ENCODE assay signal across 1 cellular context in genomic region chr16:20806168-20807050, GRCh38.
A peak's percentile ranks its signal among the peaks of the same experiment; 100 is the strongest.
TF ChIP-seq lines count a peak whose summit lies in the region.

TSS of gene ERI2 (minus strand) at chr16:20806472. CDS start at chr16:20806430, 42 bp downstream.
A gene with protein sequence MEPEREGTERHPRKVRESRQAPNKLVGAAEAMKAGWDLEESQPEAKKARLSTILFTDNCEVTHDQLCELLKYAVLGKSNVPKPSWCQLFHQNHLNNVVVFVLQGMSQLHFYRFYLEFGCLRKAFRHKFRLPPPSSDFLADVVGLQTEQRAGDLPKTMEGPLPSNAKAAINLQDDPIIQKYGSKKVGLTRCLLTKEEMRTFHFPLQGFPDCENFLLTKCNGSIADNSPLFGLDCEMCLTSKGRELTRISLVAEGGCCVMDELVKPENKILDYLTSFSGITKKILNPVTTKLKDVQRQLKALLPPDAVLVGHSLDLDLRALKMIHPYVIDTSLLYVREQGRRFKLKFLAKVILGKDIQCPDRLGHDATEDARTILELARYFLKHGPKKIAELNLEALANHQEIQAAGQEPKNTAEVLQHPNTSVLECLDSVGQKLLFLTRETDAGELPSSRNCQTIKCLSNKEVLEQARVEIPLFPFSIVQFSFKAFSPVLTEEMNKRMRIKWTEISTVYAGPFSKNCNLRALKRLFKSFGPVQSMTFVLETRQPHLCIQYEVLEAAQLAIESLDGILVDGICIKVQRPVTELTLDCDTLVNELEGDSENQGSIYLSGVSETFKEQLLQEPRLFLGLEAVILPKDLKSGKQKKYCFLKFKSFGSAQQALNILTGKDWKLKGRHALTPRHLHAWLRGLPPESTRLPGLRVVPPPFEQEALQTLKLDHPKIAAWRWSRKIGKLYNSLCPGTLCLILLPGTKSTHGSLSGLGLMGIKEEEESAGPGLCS (plus strand): TSS chr16:20806527. CDS start chr16:20806954, 427 bp downstream.

TF ChIP-seq in HEK293, 187 proteins besides CTCF, POLR2A, EP300 and RAD21 (continued from another document):
- TF ChIP-seq PRDM10 (tag by site-specific recombination; IDR thresholded peaks at IDR 0.05) (peak; percentile 93), ZNF292 (tag by site-specific recombination; IDR thresholded peaks at IDR 0.05; ENCODE audit: borderline replicate concordance, low read depth) (no peak), ZNF23 (tag by site-specific recombination; IDR thresholded peaks at IDR 0.05; ENCODE audit: borderline replicate concordance) (no peak), ZNF184 (tag by site-specific recombination; IDR thresholded peaks at IDR 0.05) (no peak), GLIS1 (tag by site-specific recombination; IDR thresholded peaks at IDR 0.05) (no peak), ZSCAN16 (tag by site-specific recombination; IDR thresholded peaks at IDR 0.05) (no peak), ZNF791 (tag by site-specific recombination; IDR thresholded peaks at IDR 0.05) (no peak), ZNF600 (tag by site-specific recombination; IDR thresholded peaks at IDR 0.05) (peak; percentile 33; the same call in 1 of the 2 replicates), ZNF311 (tag by site-specific recombination; IDR thresholded peaks at IDR 0.05; ENCODE audit: borderline replicate concordance) (no peak), SETDB1 (IDR thresholded peaks at IDR 0.05; ENCODE audit: insufficient read length, low read length) (no peak), ZNF426 (tag by site-specific recombination; IDR thresholded peaks at IDR 0.05) (no peak), ZNF121 (tag by site-specific recombination; IDR thresholded peaks at IDR 0.05) (no peak), ZBTB21 (tag by site-specific recombination; IDR thresholded peaks at IDR 0.05) (peak; percentile 42; the same call in 1 of the 2 replicates), ZFP37 (tag by site-specific recombination; IDR thresholded peaks at IDR 0.05) (0 out of 2 replicates have a peak, but pooled peaks have one; percentile 22), SCRT1 (tag by site-specific recombination; IDR thresholded peaks at IDR 0.05; ENCODE audit: borderline replicate concordance) (no peak), PRDM4 (tag by site-specific recombination; IDR thresholded peaks at IDR 0.05) (0 out of 2 replicates have a peak, but pooled peaks have one; percentile 10), BCL11A (tag by site-specific recombination; IDR thresholded peaks at IDR 0.05; ENCODE audit: low read depth) (no peak), ZNF837 (tag by site-specific recombination; IDR thresholded peaks at IDR 0.05) (no peak), ZNF2 (tag by site-specific recombination; IDR thresholded peaks at IDR 0.05) (peak; percentile 27; the same call in 1 of the 2 replicates), ZNF660 (tag by site-specific recombination; IDR thresholded peaks at IDR 0.05) (no peak; the same call in 1 of the 2 replicates), ZNF560 (tag by site-specific recombination; IDR thresholded peaks at IDR 0.05; ENCODE audit: borderline replicate concordance) (no peak), ZNF175 (tag by site-specific recombination; IDR thresholded peaks at IDR 0.05) (no peak), YY1 (tag by site-specific recombination; IDR thresholded peaks at IDR 0.05) (peak; percentile 92), ZNF280C (tag by site-specific recombination; IDR thresholded peaks at IDR 0.05) (no peak), ZFP41 (tag by site-specific recombination; IDR thresholded peaks at IDR 0.05; ENCODE audit: borderline replicate concordance) (no peak), ZNF549 (tag by site-specific recombination; IDR thresholded peaks at IDR 0.05) (no peak), ZBTB48 (tag by site-specific recombination; IDR thresholded peaks at IDR 0.05) (peak; percentile 52; the same call in 1 of the 2 replicates), ZNF555 (tag by site-specific recombination; conservative IDR thresholded peaks at IDR 0.05) (no peak), ZBTB7A (tag by site-specific recombination; IDR thresholded peaks at IDR 0.05; ENCODE audit: low read depth) (peak; percentile 36; the same call in 1 of the 2 replicates), SP3 (tag by site-specific recombination; IDR thresholded peaks at IDR 0.05) (peak; percentile 79), ZNF391 (tag by site-specific recombination; IDR thresholded peaks at IDR 0.05; ENCODE audit: borderline replicate concordance, low read depth) (no peak), ZBTB20 (tag by site-specific recombination; IDR thresholded peaks at IDR 0.05) (peak; percentile 94), GLIS2 (tag by site-specific recombination; IDR thresholded peaks at IDR 0.05) (no peak), SP7 (tag by site-specific recombination; IDR thresholded peaks at IDR 0.05) (peak; percentile 68), ZSCAN18 (tag by site-specific recombination; IDR thresholded peaks at IDR 0.05) (no peak), YY2 (tag by site-specific recombination; IDR thresholded peaks at IDR 0.05) (peak; percentile 84), MZF1 (tag by site-specific recombination; IDR thresholded peaks at IDR 0.05; ENCODE audit: borderline replicate concordance) (peak; percentile 80), KLF8 (tag by site-specific recombination; IDR thresholded peaks at IDR 0.05) (peak; percentile 80), PRDM1 (tag by site-specific recombination; IDR thresholded peaks at IDR 0.05) (peak; percentile 54), ZNF544 (tag by site-specific recombination; IDR thresholded peaks at IDR 0.05) (no peak), KLF9 (tag by site-specific recombination; IDR thresholded peaks at IDR 0.05; ENCODE audit: low read depth) (peak; percentile 87), ZNF623 (tag by site-specific recombination; IDR thresholded peaks at IDR 0.05) (no peak), ZNF416 (tag by site-specific recombination; IDR thresholded peaks at IDR 0.05) (no peak), ZBTB17 (tag by site-specific recombination; IDR thresholded peaks at IDR 0.05) (peak; percentile 64; the same call in 1 of the 2 replicates), ZNF621 (tag by site-specific recombination; IDR thresholded peaks at IDR 0.05) (no peak), ZEB2 (tag by site-specific recombination; IDR thresholded peaks at IDR 0.05) (peak; percentile 89), KLF1 (tag by site-specific recombination; IDR thresholded peaks at IDR 0.05) (peak; percentile 54; the same call in 1 of the 2 replicates), ZNF624 (tag by site-specific recombination; IDR thresholded peaks at IDR 0.05) (no peak), ZNF19 (tag by site-specific recombination; IDR thresholded peaks at IDR 0.05; ENCODE audit: low read depth) (no peak), ZNF354C (tag by site-specific recombination; IDR thresholded peaks at IDR 0.05; ENCODE audit: borderline replicate concordance, low read depth) (no peak), SP2 (tag by site-specific recombination; IDR thresholded peaks at IDR 0.05) (peak; percentile 95)
- TF ChIP-seq, protein P1, sequence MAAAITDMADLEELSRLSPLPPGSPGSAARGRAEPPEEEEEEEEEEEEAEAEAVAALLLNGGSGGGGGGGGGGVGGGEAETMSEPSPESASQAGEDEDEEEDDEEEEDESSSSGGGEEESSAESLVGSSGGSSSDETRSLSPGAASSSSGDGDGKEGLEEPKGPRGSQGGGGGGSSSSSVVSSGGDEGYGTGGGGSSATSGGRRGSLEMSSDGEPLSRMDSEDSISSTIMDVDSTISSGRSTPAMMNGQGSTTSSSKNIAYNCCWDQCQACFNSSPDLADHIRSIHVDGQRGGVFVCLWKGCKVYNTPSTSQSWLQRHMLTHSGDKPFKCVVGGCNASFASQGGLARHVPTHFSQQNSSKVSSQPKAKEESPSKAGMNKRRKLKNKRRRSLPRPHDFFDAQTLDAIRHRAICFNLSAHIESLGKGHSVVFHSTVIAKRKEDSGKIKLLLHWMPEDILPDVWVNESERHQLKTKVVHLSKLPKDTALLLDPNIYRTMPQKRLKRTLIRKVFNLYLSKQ (tag by site-specific recombination; IDR thresholded peaks at IDR 0.05; ENCODE audit: borderline replicate concordance): no peak
- TF ChIP-seq, protein P2, sequence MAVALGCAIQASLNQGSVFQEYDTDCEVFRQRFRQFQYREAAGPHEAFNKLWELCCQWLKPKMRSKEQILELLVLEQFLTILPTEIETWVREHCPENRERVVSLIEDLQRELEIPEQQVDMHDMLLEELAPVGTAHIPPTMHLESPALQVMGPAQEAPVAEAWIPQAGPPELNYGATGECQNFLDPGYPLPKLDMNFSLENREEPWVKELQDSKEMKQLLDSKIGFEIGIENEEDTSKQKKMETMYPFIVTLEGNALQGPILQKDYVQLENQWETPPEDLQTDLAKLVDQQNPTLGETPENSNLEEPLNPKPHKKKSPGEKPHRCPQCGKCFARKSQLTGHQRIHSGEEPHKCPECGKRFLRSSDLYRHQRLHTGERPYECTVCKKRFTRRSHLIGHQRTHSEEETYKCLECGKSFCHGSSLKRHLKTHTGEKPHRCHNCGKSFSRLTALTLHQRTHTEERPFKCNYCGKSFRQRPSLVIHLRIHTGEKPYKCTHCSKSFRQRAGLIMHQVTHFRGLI (tag by site-specific recombination; IDR thresholded peaks at IDR 0.05): no peak
- TF ChIP-seq, protein P3, sequence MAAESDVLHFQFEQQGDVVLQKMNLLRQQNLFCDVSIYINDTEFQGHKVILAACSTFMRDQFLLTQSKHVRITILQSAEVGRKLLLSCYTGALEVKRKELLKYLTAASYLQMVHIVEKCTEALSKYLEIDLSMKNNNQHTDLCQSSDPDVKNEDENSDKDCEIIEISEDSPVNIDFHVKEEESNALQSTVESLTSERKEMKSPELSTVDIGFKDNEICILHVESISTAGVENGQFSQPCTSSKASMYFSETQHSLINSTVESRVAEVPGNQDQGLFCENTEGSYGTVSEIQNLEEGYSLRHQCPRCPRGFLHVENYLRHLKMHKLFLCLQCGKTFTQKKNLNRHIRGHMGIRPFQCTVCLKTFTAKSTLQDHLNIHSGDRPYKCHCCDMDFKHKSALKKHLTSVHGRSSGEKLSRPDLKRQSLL (tag by site-specific recombination; IDR thresholded peaks at IDR 0.05): 0 out of 2 replicates have a peak, but pooled peaks have one; percentile 53
